ENCODE assay signal across 8 cellular contexts in the genomic region with DNA sequence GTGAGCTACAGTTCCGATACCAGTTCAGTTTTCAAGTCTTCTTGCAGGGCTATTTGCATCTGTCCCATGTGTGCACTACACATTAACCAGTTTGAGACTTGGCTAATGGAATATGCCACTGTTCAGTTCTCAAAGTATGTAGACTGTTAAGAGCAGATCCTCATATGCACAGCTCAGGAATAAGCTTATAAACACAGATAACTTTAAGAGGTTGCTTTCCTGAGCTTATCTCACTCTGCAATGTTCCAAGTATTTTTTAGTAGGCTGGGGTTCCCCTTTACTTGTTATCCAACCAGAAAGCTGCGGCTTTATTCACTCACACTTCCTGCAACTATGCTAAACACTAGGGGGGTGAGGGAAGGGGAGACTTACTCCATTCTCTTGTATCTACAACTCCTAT.
DNase-seq lines count a peak whose midpoint lies in the region; ATAC-seq, FAIRE-seq and TF ChIP-seq lines count a peak whose summit lies in the region.
"Not testable (repeated sequence)": the region's sequence is repeated elsewhere in the genome, so short reads cannot be mapped to it uniquely, and the experiment has no call there.

No MANE protein-coding gene starts in this region.

- not testable (repeated sequence) for H4K8ac ChIP-seq in IMR-90 (ENCODE audit: low read depth in 2 of 2, low read length in 2 of 2)

- H2BK20ac ChIP-seq in IMR-90 (ENCODE audit: low read depth, low read length) = not testable (repeated sequence)

- not testable (repeated sequence) for H4K91ac ChIP-seq in IMR-90 (ENCODE audit: insufficient read depth, low read depth, low read length)

- not testable (repeated sequence) for H3K23ac ChIP-seq in IMR-90 (ENCODE audit: low read depth, low read length)

- H2AK5ac ChIP-seq in IMR-90 (ENCODE audit: low read depth, low read length) = not testable (repeated sequence)

- not testable (repeated sequence) for DNase-seq in GM18507 (ENCODE audit: extremely low spot score, insufficient read length, low read depth); activated CD4-positive, alpha-beta T cell treated with anti-CD3 and anti-CD28 coated beads for 36 hours; stimulated activated naive CD8-positive, alpha-beta T cell treated with anti-CD3 and anti-CD28 coated beads, Interleukin-15, amount 100 ng/mL, for 72 hours
- peak; percentile 12 for DNase-seq in GM20000 (ENCODE audit: low spot score)
- peak; percentile 47 for DNase-seq in IMR-90
- DNase-seq in medulla oblongata (ENCODE audit: extremely low spot score) = peak; percentile 17

- not testable (repeated sequence) for H3K9me3 Mint-ChIP-seq in activated CD4-positive, alpha-beta T cell treated with anti-CD3 and anti-CD28 coated beads for 36 hours (ENCODE audit: low read depth); dendritic cell treated with granulocyte-macrophage colony-stimulating factor and Interleukin-4, amounts not matched to agents 40 ng/mL and 50 ng/mL, for 4 days; stimulated activated naive CD8-positive, alpha-beta T cell treated with anti-CD3 and anti-CD28 coated beads, Interleukin-15, amount 100 ng/mL, for 72 hours

- H2BK5ac ChIP-seq in IMR-90 (ENCODE audit: low read depth, low read length, poor library complexity, severe bottlenecking) = not testable (repeated sequence)

- H3K56ac ChIP-seq in IMR-90 (ENCODE audit: extremely low read depth, insufficient read depth, low read length) = not testable (repeated sequence)

- BruUV-seq in IMR-90 (replicated peaks; lab: Mats Ljungman, UMichigan) = not testable (repeated sequence)

- TF ChIP-seq RAD21 in IMR-90 (IDR thresholded peaks at IDR 0.05; ENCODE audit: low read length) = not testable (repeated sequence)

- H3K36me3 ChIP-seq in IMR-90 (ENCODE audit: control insufficient read depth, insufficient read depth, low read length) = not testable (repeated sequence)

- in situ Hi-C loops in IMR-90 (cut with MboI; ENCODE audit: low sequenced_read_pairs) = not testable (repeated sequence)

- H3K9ac ChIP-seq in IMR-90 (ENCODE audit: low read depth, low read length) = not testable (repeated sequence)

- peaks cover 14% of the 10 kb centered on the region for H3K4me1 Mint-ChIP-seq in activated CD4-positive, alpha-beta T cell treated with anti-CD3 and anti-CD28 coated beads for 36 hours
- H3K4me1 Mint-ChIP-seq in dendritic cell treated with granulocyte-macrophage colony-stimulating factor and Interleukin-4, amounts not matched to agents 40 ng/mL and 50 ng/mL, for 4 days (ENCODE audit: low read depth) = peaks cover 23% of the 10 kb centered on the region
- peaks cover 32% of the 10 kb centered on the region for H3K4me1 Mint-ChIP-seq in stimulated activated naive CD8-positive, alpha-beta T cell treated with anti-CD3 and anti-CD28 coated beads, Interleukin-15, amount 100 ng/mL, for 72 hours

- H2BK15ac ChIP-seq in IMR-90 (ENCODE audit: low read depth, low read length) = not testable (repeated sequence)

- not testable (repeated sequence) for H3K27ac ChIP-seq in IMR-90 (ENCODE audit: insufficient read depth, low read length)

- H3K18ac ChIP-seq in IMR-90 (ENCODE audit: low read depth, low read length) = not testable (repeated sequence)

- CTCF ChIA-PET in IMR-90 (lab: Yijun Ruan, JAX) = interaction anchor here (0.6 to 2.0 kb wide), 3 partner anchors 10 to 210 kb away, joined by 3 to 4 read pairs (median 3); no protein-coding TSS in a partner anchor
- CTCF ChIA-PET in activated CD4-positive, alpha-beta T cell treated with anti-CD3 and anti-CD28 coated beads for 36 hours (lab: Charles Lee) = interaction anchor here (0.7 to 1.7 kb wide), 2 partner anchors 74 to 197 kb away, joined by 3 to 5 read pairs; no protein-coding TSS in a partner anchor

- H3K4me1 ChIP-seq in IMR-90 (ENCODE audit: control insufficient read depth, insufficient read depth, low read length) = not testable (repeated sequence)

- H2BK120ac ChIP-seq in IMR-90 (ENCODE audit: low read depth, low read length) = not testable (repeated sequence)

- H3K4me3 Mint-ChIP-seq in activated CD4-positive, alpha-beta T cell treated with anti-CD3 and anti-CD28 coated beads for 36 hours = not testable (repeated sequence)
- peak overlapping the region; percentile 17 for H3K4me3 Mint-ChIP-seq in dendritic cell treated with granulocyte-macrophage colony-stimulating factor and Interleukin-4, amounts not matched to agents 40 ng/mL and 50 ng/mL, for 4 days
- peak overlapping the region in 1 of 2 donors; percentile 17 for H3K4me3 Mint-ChIP-seq in stimulated activated naive CD8-positive, alpha-beta T cell treated with anti-CD3 and anti-CD28 coated beads, Interleukin-15, amount 100 ng/mL, for 72 hours

- H3K27me3 Mint-ChIP-seq in activated CD4-positive, alpha-beta T cell treated with anti-CD3 and anti-CD28 coated beads for 36 hours; dendritic cell treated with granulocyte-macrophage colony-stimulating factor and Interleukin-4, amounts not matched to agents 40 ng/mL and 50 ng/mL, for 4 days; stimulated activated naive CD8-positive, alpha-beta T cell treated with anti-CD3 and anti-CD28 coated beads, Interleukin-15, amount 100 ng/mL, for 72 hours: not testable (repeated sequence)

- not testable (repeated sequence) for TF ChIP-seq POLR2A in IMR-90 (IDR thresholded peaks at IDR 0.05; ENCODE audit: low read depth, low read length)

- not testable (repeated sequence) for H3K14ac ChIP-seq in IMR-90 (replicated peaks; ENCODE audit: low read depth, low read length)

- POLR2A ChIA-PET in IMR-90 (lab: Charles Lee; ENCODE audit: unreplicated experiment); activated CD4-positive, alpha-beta T cell treated with anti-CD3 and anti-CD28 coated beads for 36 hours (lab: Charles Lee): not testable (repeated sequence)

- H3K36me3 Mint-ChIP-seq in activated CD4-positive, alpha-beta T cell treated with anti-CD3 and anti-CD28 coated beads for 36 hours (ENCODE audit: low read depth) = not testable (repeated sequence)
- peaks cover 49% of the 10 kb centered on the region for H3K36me3 Mint-ChIP-seq in dendritic cell treated with granulocyte-macrophage colony-stimulating factor and Interleukin-4, amounts not matched to agents 40 ng/mL and 50 ng/mL, for 4 days (ENCODE audit: low read depth)

- ATAC-seq in HG02759 (IDR thresholded peaks at IDR 0.05; ENCODE audit: unreplicated experiment) (peak; percentile 64), IMR-90 (ENCODE audit: low read depth) (peak; percentile 27)
- peak; percentile 12 for ATAC-seq in activated CD4-positive, alpha-beta T cell treated with anti-CD3 and anti-CD28 coated beads for 36 hours
- peak; percentile 54 for ATAC-seq in stimulated activated naive CD8-positive, alpha-beta T cell treated with anti-CD3 and anti-CD28 coated beads, Interleukin-15, amount 100 ng/mL, for 72 hours

- not testable (repeated sequence) for H3K27ac Mint-ChIP-seq in activated CD4-positive, alpha-beta T cell treated with anti-CD3 and anti-CD28 coated beads for 36 hours
- peak overlapping the region; percentile 71 for H3K27ac Mint-ChIP-seq in dendritic cell treated with granulocyte-macrophage colony-stimulating factor and Interleukin-4, amounts not matched to agents 40 ng/mL and 50 ng/mL, for 4 days
- peak overlapping the region in 1 of 2 donors; percentile 3 for H3K27ac Mint-ChIP-seq in stimulated activated naive CD8-positive, alpha-beta T cell treated with anti-CD3 and anti-CD28 coated beads, Interleukin-15, amount 100 ng/mL, for 72 hours

- not testable (repeated sequence) for H3K79me1 ChIP-seq in IMR-90 (ENCODE audit: low read depth in 1 of 2, low read length in 2 of 2)

- not testable (repeated sequence) for H3K4me3 ChIP-seq in IMR-90 (ENCODE audit: insufficient read depth, low read depth, low read length)

- H2AFZ ChIP-seq in IMR-90 (replicated peaks; ENCODE audit: low read length, poor library complexity) = not testable (repeated sequence)

- not testable (repeated sequence) for H2AK9ac ChIP-seq in IMR-90 (replicated peaks; ENCODE audit: low read depth, low read length, poor library complexity)

- H3K4me2 ChIP-seq in IMR-90 (ENCODE audit: low read depth, low read length) = not testable (repeated sequence)

- H3K27me3 ChIP-seq in IMR-90 (ENCODE audit: control insufficient read depth, insufficient read depth, low read length) = not testable (repeated sequence)

- H3K9me3 ChIP-seq in IMR-90 (ENCODE audit: control insufficient read depth, insufficient read depth, low read length) = not testable (repeated sequence)

- dilution Hi-C loops in IMR-90 (cut with HindIII; ENCODE audit: low sequenced_read_pairs, unreplicated experiment) = not testable (repeated sequence)

- H3K4ac ChIP-seq in IMR-90 (ENCODE audit: low read depth, low read length) = not testable (repeated sequence)

- not testable (repeated sequence) for H4K5ac ChIP-seq in IMR-90 (ENCODE audit: low read depth, low read length)

- peak; percentile 78 for FAIRE-seq in GM18507 (lab: Jason Lieb, UNC)

- not testable (repeated sequence) for TF ChIP-seq CTCF in GM20000 (IDR thresholded peaks at IDR 0.05; ENCODE audit: extremely low read depth, missing control alignments); IMR-90 (conservative IDR thresholded peaks at IDR 0.05; ENCODE audit: low read depth, low read length)

- not testable (repeated sequence) for H3K9me1 ChIP-seq in IMR-90 (ENCODE audit: insufficient read depth, low read length)

- intact Hi-C loops in IMR-90 (cut with micrococcal nuclease); activated CD4-positive, alpha-beta T cell treated with anti-CD3 and anti-CD28 coated beads for 36 hours (cut with DNase I, micrococcal nuclease); dendritic cell treated with granulocyte-macrophage colony-stimulating factor and Interleukin-4, amounts not matched to agents 40 ng/mL and 50 ng/mL, for 4 days (cut with micrococcal nuclease): not testable (repeated sequence)

- no CpG with 5 or more reads among the region's 2 CpGs for WGBS in IMR-90 (ENCODE audit: extremely low coverage in 2 of 2, insufficient read length in 1 of 2), 2 experiments

- H4K20me1 ChIP-seq in IMR-90 (ENCODE audit: insufficient read depth, low read length) = not testable (repeated sequence)

Comparison
In these comparisons a context has a peak if more than half of its experiments do, and no peak if none do; other contexts are left out.
1. ATAC-seq: peak in every context shown above with its lines; median percentile 64 in HG02759; 54 in stimulated activated naive CD8-positive, alpha-beta T cell treated with anti-CD3 and anti-CD28 coated beads, Interleukin-15, amount 100 ng/mL, for 72 hours; 27 in IMR-90; 12 in activated CD4-positive, alpha-beta T cell treated with anti-CD3 and anti-CD28 coated beads for 36 hours.